In the genomic region with DNA sequence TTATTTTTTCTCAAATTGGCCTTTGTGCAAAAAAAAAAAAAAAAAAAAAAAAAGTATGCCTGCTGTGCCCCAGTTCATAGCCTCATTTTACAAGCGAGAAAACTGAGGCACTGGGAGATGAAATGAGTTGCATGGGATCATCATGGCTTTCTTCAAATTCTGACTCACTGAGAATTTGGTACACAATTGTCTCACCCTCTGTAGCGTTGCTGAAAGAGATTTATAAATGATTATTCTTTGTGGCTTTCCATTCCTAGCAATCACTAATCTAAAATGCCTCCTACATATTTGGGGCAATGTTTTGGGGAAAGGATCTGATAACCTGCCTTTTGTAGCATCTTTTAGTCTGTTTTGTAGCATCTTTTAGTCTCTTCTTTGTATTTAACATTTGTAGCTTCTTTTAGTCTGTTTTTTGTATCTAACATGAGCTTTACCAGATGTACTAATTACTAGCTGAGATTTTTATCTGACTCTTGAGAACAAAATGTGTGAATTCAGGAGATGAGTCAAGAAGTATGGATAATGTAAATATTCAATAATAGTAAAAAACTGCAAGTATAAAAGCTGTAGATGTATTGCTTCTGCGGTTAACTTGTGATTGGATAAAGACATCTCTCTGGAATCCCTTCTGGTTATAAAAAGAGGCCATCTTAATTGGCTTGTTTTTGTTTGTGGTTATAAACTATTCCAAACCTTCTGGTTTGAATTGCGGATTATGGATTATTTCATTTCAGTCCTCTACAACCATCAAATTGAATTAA, we compare ENCODE assay signal across 11 cellular contexts.
DNase-seq lines count a peak whose midpoint lies in the region; ATAC-seq and TF ChIP-seq lines count a peak whose summit lies in the region.
"Had no signal": no experiment of that assay in that cellular context is flagged by ENCODE, and none has a peak within 500 bp of the region (broad histone marks: within the 10 kb centered on the region; RNA-seq: fewer than 3 reads in every experiment).

No MANE protein-coding gene starts in this region.

- no peaks in the 10 kb centered on the region for H3K27me3 ChIP-seq in left ventricle myocardium inferior (ENCODE audit: low read depth)
- H3K27me3 ChIP-seq in hepatocyte = no peaks in the 10 kb centered on the region

- H3K4me3 ChIP-seq in left ventricle myocardium inferior (no peak overlapping the region), hepatocyte (no peak overlapping the region)

- H3K27me3 Mint-ChIP-seq in activated naive CD8-positive, alpha-beta T cell = no peaks in the 10 kb centered on the region

- ATAC-seq in Right ventricle myocardium inferior (no peak), HG02981 (IDR thresholded peaks at IDR 0.05; ENCODE audit: unreplicated experiment) (no peak), HG02870 (IDR thresholded peaks at IDR 0.05; ENCODE audit: unreplicated experiment) (no peak), HG02642 (IDR thresholded peaks at IDR 0.05; ENCODE audit: poor library complexity, unreplicated experiment) (no peak)

- H2AFZ ChIP-seq in hepatocyte = no peak overlapping the region

- intact Hi-C loops in left ventricle myocardium inferior (cut with micrococcal nuclease) (no loop called here), Right ventricle myocardium inferior (cut with DNase I) (no loop called here)

- peak overlapping the region; percentile 87 for H3K27ac Mint-ChIP-seq in activated naive CD8-positive, alpha-beta T cell

- peaks cover 51% of the 10 kb centered on the region for H3K36me3 Mint-ChIP-seq in activated naive CD8-positive, alpha-beta T cell

- peaks cover 52% of the 10 kb centered on the region for H3K4me1 Mint-ChIP-seq in activated naive CD8-positive, alpha-beta T cell (ENCODE audit: low read depth)

- DNase-seq in left ventricle myocardium inferior (no peak), Right ventricle myocardium inferior (ENCODE audit: missing footprints) (no peak), hepatocyte (ENCODE audit: low spot score) (no peak), NCI-H69 (lab: John Stamatoyannopoulos, UW) (no peak)
- DNase-seq: activated gamma-delta T cell treated with Interleukin-2 at 50 U/mL for 16 hours, C1 segment of cervical spinal cord, NCI-H446 treated with DMSO at 0.1 percent for 48 hours had no signal

- 91% methylated on average over 4 of the region's 4 CpGs for WGBS in hepatocyte (ENCODE audit: low lambda C conversion rate, missing lambda C conversion rate)

- peaks cover 2% of the 10 kb centered on the region for H4K20me1 ChIP-seq in hepatocyte (ENCODE audit: insufficient read depth, poor library complexity, severe bottlenecking)

- H3K9me3 ChIP-seq in left ventricle myocardium inferior (replicated peaks) (no peaks in the 10 kb centered on the region), hepatocyte (ENCODE audit: low read depth) (no peaks in the 10 kb centered on the region)

- peak overlapping the region; percentile 94 for H3K27ac ChIP-seq in left ventricle myocardium inferior (replicated peaks)
- peak overlapping the region; percentile 72 for H3K27ac ChIP-seq in hepatocyte

- H3K79me2 ChIP-seq in hepatocyte = peaks cover 63% of the 10 kb centered on the region

- peak overlapping the region; percentile 12 for H3K4me3 Mint-ChIP-seq in activated naive CD8-positive, alpha-beta T cell

- H3K4me2 ChIP-seq in hepatocyte = no peak overlapping the region

- H3K4me1 ChIP-seq in left ventricle myocardium inferior (peaks cover 74% of the 10 kb centered on the region), hepatocyte (ENCODE audit: insufficient read depth) (peaks cover 31% of the 10 kb centered on the region)

- H3K9me2 ChIP-seq in hepatocyte (replicated peaks; ENCODE audit: insufficient read depth) = no peaks in the 10 kb centered on the region

- peaks cover 4% of the 10 kb centered on the region for H3K9me3 Mint-ChIP-seq in activated naive CD8-positive, alpha-beta T cell (ENCODE audit: low read depth)

- TF ChIP-seq CTCF in left ventricle myocardium inferior (IDR thresholded peaks at IDR 0.05; ENCODE audit: borderline replicate concordance) = no peak
- TF ChIP-seq CTCF in hepatocyte (IDR thresholded peaks at IDR 0.05; ENCODE audit: poor library complexity) = no peak

- H3K36me3 ChIP-seq in left ventricle myocardium inferior = peaks cover 45% of the 10 kb centered on the region
- H3K36me3 ChIP-seq in hepatocyte (replicated peaks; ENCODE audit: insufficient read depth, low read depth) = peaks cover 6% of the 10 kb centered on the region
